In genomic region chr1:10901091-10901893, GRCh38 we compare ENCODE assay signal across 1 cellular context.
TF ChIP-seq lines count a peak whose summit lies in the region.

No MANE protein-coding gene starts in this region.

TF ChIP-seq in GM23338, 12 proteins besides CTCF, POLR2A, EP300 and RAD21 (continued from another document):
- TF ChIP-seq ZNF462 (CRISPR knock-in tag; IDR thresholded peaks at IDR 0.05) = no peak
- no peak for TF ChIP-seq CREB1 (CRISPR knock-in tag; IDR thresholded peaks at IDR 0.05; ENCODE audit: low read depth)
- TF ChIP-seq ZNF331 (CRISPR knock-in tag; IDR thresholded peaks at IDR 0.05; ENCODE audit: low read depth) = no peak
- TF ChIP-seq EZH2 (IDR thresholded peaks at IDR 0.05; ENCODE audit: low read depth, unreplicated experiment) = no peak
TF ChIP-seq in GM23338: peak in this region for 0.
